8 cellular contexts compared by ENCODE assay signal in the genomic region with DNA sequence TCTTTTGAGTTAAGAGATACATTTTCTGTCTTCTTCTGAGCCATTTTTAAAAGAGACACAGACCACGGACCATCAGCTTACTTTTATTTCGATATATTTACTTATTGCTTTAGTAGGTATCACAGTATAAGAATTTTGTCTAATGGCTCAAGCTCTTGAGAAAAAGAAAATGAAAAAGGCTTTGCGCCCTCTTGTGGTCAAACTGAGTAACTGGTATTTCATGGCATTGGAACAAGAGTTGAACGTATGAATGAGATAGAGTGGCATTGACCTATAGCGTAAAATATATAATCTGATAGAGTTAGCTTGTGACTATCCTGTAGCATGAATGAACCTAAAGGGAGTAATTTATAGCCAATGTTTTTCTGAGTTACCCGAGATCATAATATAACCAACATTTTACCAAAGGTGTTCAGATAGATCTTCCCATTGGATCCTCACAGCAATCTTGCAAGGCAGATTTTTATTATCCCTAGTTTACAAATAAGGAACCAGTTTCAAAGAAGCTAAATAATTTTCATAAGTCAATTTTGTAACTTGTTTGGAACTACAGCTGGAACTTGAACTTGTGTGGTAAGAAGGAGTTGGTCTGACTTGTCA.
DNase-seq lines count a peak whose midpoint lies in the region; ATAC-seq and TF ChIP-seq lines count a peak whose summit lies in the region.

No MANE protein-coding gene starts in this region.

- H3F3A ChIP-seq in GM23338 (replicated peaks; ENCODE audit: low read depth): no peaks in the 10 kb centered on the region

- H3K27ac ChIP-seq in GM23338 (ENCODE audit: low read depth): no peak overlapping the region

- in situ Hi-C loops in astrocyte of the cerebellum (cut with HindIII; ENCODE audit: low sequenced_read_pairs): loop anchor here (25.0 kb wide), 1 partner anchor 149 kb away; a partner anchor contains a TSS

- DNase-seq in COLO829 (ENCODE audit: low spot score) (peak; percentile 11), GM23338 (ENCODE audit: low spot score) (peak; percentile 76), NCI-H526 treated with DMSO at 0.1 percent for 48 hours (lab: John Stamatoyannopoulos, UW) (peak; percentile 62), astrocyte of the cerebellum (ENCODE audit: low read depth) (peak; percentile 57), iPS DF 4.7 (ENCODE audit: extremely low read depth, low spot score) (peak; percentile 14), smooth muscle cell of the brain vasculature (ENCODE audit: low read depth, low spot score) (peak; percentile 57), T-helper 9 cell (no peak)

- H3K27me3 Mint-ChIP-seq in GM23338 (ENCODE audit: insufficient read depth, low read depth, poor library complexity): peaks cover 5% of the 10 kb centered on the region

- no peak overlapping the region for H3K4me3 Mint-ChIP-seq in GM23338

- H3K79me2 ChIP-seq in GM23338 (replicated peaks; ENCODE audit: insufficient read depth): no peaks in the 10 kb centered on the region

- no peaks in the 10 kb centered on the region for H4K20me1 ChIP-seq in GM23338 (replicated peaks; ENCODE audit: insufficient read depth)

- H3K4me2 ChIP-seq in GM23338: no peak overlapping the region

- no peaks in the 10 kb centered on the region for H3K4me1 Mint-ChIP-seq in GM23338

- H3K4me3 ChIP-seq in GM23338 (no peak overlapping the region), astrocyte of the cerebellum (ENCODE audit: low read depth, low read length) (no peak overlapping the region)

- H3K36me3 Mint-ChIP-seq in GM23338 (ENCODE audit: low read depth): no peaks in the 10 kb centered on the region

- no peaks in the 10 kb centered on the region for H3K4me1 ChIP-seq in GM23338 (ENCODE audit: insufficient read depth)

- ATAC-seq in GM23338 (peak; percentile 32; the same call in 1 of the 3 replicates), HG03159 (IDR thresholded peaks at IDR 0.05; ENCODE audit: unreplicated experiment) (no peak)

- H2AFZ ChIP-seq in GM23338: no peak overlapping the region

- no peaks in the 10 kb centered on the region for H3K27me3 ChIP-seq in GM23338 (ENCODE audit: insufficient read depth)

- TF ChIP-seq CTCF in GM23338 (conservative IDR thresholded peaks at IDR 0.05; ENCODE audit: low read depth in 2 of 2): peak; percentile 78 to 95
- TF ChIP-seq CTCF in astrocyte of the cerebellum (IDR thresholded peaks at IDR 0.05; ENCODE audit: low read depth, low read length, missing control alignments): peak; percentile 66

- no peaks in the 10 kb centered on the region for H3K36me3 ChIP-seq in GM23338 (ENCODE audit: insufficient read depth)

- no peak overlapping the region for H3K27ac Mint-ChIP-seq in GM23338

- H3K9me3 Mint-ChIP-seq in GM23338: no peaks in the 10 kb centered on the region

- H3K9me2 ChIP-seq in GM23338 (ENCODE audit: insufficient read depth): no peaks in the 10 kb centered on the region

TF ChIP-seq in GM23338, 12 proteins besides CTCF, POLR2A, EP300 and RAD21 (continues in another document):
- TF ChIP-seq STAT1 (IDR thresholded peaks at IDR 0.05; ENCODE audit: unreplicated experiment) (no peak), EZH2phosphoT487 (IDR thresholded peaks at IDR 0.05; ENCODE audit: unreplicated experiment) (no peak), CREB1 (CRISPR knock-in tag; IDR thresholded peaks at IDR 0.05; ENCODE audit: low read depth) (no peak), JUNB (IDR thresholded peaks at IDR 0.05; ENCODE audit: unreplicated experiment) (no peak), ZNF331 (CRISPR knock-in tag; IDR thresholded peaks at IDR 0.05; ENCODE audit: low read depth) (no peak), ZNF114 (CRISPR knock-in tag; IDR thresholded peaks at IDR 0.05) (no peak), POLR2AphosphoS5 (IDR thresholded peaks at IDR 0.05; ENCODE audit: low read depth) (no peak), EZH2 (IDR thresholded peaks at IDR 0.05; ENCODE audit: low read depth, unreplicated experiment) (no peak), NANOG (IDR thresholded peaks at IDR 0.05; ENCODE audit: borderline replicate concordance) (no peak)
- TF ChIP-seq, protein P1, sequence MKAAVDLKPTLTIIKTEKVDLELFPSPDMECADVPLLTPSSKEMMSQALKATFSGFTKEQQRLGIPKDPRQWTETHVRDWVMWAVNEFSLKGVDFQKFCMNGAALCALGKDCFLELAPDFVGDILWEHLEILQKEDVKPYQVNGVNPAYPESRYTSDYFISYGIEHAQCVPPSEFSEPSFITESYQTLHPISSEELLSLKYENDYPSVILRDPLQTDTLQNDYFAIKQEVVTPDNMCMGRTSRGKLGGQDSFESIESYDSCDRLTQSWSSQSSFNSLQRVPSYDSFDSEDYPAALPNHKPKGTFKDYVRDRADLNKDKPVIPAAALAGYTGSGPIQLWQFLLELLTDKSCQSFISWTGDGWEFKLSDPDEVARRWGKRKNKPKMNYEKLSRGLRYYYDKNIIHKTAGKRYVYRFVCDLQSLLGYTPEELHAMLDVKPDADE (IDR thresholded peaks at IDR 0.05): no peak
- TF ChIP-seq, protein P2, sequence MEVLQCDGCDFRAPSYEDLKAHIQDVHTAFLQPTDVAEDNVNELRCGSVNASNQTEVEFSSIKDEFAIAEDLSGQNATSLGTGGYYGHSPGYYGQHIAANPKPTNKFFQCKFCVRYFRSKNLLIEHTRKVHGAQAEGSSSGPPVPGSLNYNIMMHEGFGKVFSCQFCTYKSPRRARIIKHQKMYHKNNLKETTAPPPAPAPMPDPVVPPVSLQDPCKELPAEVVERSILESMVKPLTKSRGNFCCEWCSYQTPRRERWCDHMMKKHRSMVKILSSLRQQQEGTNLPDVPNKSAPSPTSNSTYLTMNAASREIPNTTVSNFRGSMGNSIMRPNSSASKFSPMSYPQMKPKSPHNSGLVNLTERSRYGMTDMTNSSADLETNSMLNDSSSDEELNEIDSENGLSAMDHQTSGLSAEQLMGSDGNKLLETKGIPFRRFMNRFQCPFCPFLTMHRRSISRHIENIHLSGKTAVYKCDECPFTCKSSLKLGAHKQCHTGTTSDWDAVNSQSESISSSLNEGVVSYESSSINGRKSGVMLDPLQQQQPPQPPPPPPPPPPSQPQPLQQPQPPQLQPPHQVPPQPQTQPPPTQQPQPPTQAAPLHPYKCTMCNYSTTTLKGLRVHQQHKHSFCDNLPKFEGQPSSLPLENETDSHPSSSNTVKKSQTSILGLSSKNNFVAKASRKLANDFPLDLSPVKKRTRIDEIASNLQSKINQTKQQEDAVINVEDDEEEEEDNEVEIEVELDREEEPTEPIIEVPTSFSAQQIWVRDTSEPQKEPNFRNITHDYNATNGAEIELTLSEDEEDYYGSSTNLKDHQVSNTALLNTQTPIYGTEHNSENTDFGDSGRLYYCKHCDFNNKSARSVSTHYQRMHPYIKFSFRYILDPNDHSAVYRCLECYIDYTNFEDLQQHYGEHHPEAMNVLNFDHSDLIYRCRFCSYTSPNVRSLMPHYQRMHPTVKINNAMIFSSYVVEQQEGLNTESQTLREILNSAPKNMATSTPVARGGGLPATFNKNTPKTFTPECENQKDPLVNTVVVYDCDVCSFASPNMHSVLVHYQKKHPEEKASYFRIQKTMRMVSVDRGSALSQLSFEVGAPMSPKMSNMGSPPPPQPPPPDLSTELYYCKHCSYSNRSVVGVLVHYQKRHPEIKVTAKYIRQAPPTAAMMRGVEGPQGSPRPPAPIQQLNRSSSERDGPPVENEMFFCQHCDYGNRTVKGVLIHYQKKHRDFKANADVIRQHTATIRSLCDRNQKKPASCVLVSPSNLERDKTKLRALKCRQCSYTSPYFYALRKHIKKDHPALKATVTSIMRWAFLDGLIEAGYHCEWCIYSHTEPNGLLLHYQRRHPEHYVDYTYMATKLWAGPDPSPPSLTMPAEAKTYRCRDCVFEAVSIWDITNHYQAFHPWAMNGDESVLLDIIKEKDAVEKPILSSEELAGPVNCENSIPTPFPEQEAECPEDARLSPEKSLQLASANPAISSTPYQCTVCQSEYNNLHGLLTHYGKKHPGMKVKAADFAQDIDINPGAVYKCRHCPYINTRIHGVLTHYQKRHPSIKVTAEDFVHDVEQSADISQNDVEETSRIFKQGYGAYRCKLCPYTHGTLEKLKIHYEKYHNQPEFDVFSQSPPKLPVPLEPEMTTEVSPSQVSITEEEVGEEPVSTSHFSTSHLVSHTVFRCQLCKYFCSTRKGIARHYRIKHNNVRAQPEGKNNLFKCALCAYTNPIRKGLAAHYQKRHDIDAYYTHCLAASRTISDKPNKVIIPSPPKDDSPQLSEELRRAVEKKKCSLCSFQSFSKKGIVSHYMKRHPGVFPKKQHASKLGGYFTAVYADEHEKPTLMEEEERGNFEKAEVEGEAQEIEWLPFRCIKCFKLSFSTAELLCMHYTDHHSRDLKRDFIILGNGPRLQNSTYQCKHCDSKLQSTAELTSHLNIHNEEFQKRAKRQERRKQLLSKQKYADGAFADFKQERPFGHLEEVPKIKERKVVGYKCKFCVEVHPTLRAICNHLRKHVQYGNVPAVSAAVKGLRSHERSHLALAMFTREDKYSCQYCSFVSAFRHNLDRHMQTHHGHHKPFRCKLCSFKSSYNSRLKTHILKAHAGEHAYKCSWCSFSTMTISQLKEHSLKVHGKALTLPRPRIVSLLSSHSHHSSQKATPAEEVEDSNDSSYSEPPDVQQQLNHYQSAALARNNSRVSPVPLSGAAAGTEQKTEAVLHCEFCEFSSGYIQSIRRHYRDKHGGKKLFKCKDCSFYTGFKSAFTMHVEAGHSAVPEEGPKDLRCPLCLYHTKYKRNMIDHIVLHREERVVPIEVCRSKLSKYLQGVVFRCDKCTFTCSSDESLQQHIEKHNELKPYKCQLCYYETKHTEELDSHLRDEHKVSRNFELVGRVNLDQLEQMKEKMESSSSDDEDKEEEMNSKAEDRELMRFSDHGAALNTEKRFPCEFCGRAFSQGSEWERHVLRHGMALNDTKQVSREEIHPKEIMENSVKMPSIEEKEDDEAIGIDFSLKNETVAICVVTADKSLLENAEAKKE (CRISPR knock-in tag; IDR thresholded peaks at IDR 0.05): no peak
